16 cellular contexts compared by ENCODE assay signal in genomic region chr7:26685636-26686035, GRCh38.
"Had no signal": no experiment of that assay in that cellular context is flagged by ENCODE, and none has a peak within 500 bp of the region (broad histone marks: within the 10 kb centered on the region; RNA-seq: fewer than 3 reads in every experiment).

No MANE protein-coding gene starts in this region.

- H3K27ac ChIP-seq: adrenal gland, cardiac muscle cell, pancreas, sigmoid colon, thoracic aorta had no signal

- H3K4me3 ChIP-seq: adrenal gland, cardiac muscle cell, lung, pancreas, sigmoid colon, spleen, stomach, thoracic aorta had no signal

- DNase-seq: activated CD4-positive, alpha-beta memory T cell treated with anti-CD3 and anti-CD28 coated beads, Interleukin-2, amount 10 ng/mL, durations not matched to agents 7 days and 5 days; activated CD4-positive, alpha-beta T cell treated with anti-CD3 and anti-CD28 coated beads for 4 hours; activated effector memory CD4-positive, alpha-beta T cell treated with Interleukin-2 at 50 U/mL for 16 hours; activated naive CD4-positive, alpha-beta T cell treated with anti-CD3 and anti-CD28 coated beads, Interleukin-2, amount 50 U/mL, for 16 hours; activated T-cell treated with anti-CD3 and anti-CD28 coated beads, Interleukin-2, amount 50 U/mL, for 4 hours; left cardiac atrium; pancreas; sigmoid colon; spleen; stomach had no signal

- H3K9me3 ChIP-seq: adrenal gland, pancreas, sigmoid colon, spleen, stomach, thoracic aorta had no signal

- H3K27me3 Mint-ChIP-seq: naive B cell had no signal

- H3K27ac Mint-ChIP-seq: activated CD4-positive, alpha-beta memory T cell treated with anti-CD3 and anti-CD28 coated beads, Interleukin-2, amount 10 ng/mL, durations not matched to agents 7 days and 5 days; WTC11 had no signal

- H3K4me1 ChIP-seq: pancreas had no signal

- H3K36me3 Mint-ChIP-seq: naive B cell, WTC11 had no signal

- H3K36me3 ChIP-seq: adrenal gland, cardiac muscle cell, pancreas, sigmoid colon, stomach, thoracic aorta had no signal

- H3K27me3 ChIP-seq: adrenal gland, sigmoid colon, spleen, stomach had no signal

- ATAC-seq: left cardiac atrium had no signal

- H3K4me3 Mint-ChIP-seq: activated CD4-positive, alpha-beta memory T cell treated with anti-CD3 and anti-CD28 coated beads, Interleukin-2, amount 10 ng/mL, durations not matched to agents 7 days and 5 days; activated T-cell treated with anti-CD3 and anti-CD28 coated beads, Interleukin-2, amount 50 U/mL, for 4 hours; naive B cell; WTC11 had no signal

- H3K9me3 Mint-ChIP-seq: activated CD4-positive, alpha-beta memory T cell treated with anti-CD3 and anti-CD28 coated beads, Interleukin-2, amount 10 ng/mL, durations not matched to agents 7 days and 5 days; activated T-cell treated with anti-CD3 and anti-CD28 coated beads, Interleukin-2, amount 50 U/mL, for 4 hours; naive B cell; WTC11 had no signal
